Comparison of ENCODE assay signal across 1 cellular context in genomic region chr6:30707281-30707850, GRCh38.
A peak's percentile ranks its signal among the peaks of the same experiment; 100 is the strongest.
TF ChIP-seq lines count a peak whose summit lies in the region.

No MANE protein-coding gene starts in this region.

TF ChIP-seq in HepG2, 621 proteins besides CTCF, POLR2A, EP300 and RAD21:
- TF ChIP-seq ZBTB7A (CRISPR knock-in tag; IDR thresholded peaks at IDR 0.05) = no peak
- TF ChIP-seq YEATS4 (CRISPR knock-in tag; IDR thresholded peaks at IDR 0.05; ENCODE audit: borderline replicate concordance) = no peak
- TF ChIP-seq RBFOX2 (IDR thresholded peaks at IDR 0.05; ENCODE audit: low read depth, low read length) = 0 out of 2 replicates have a peak, but pooled peaks have one; percentile 21
- no peak for TF ChIP-seq ZFP82 (CRISPR knock-in tag; IDR thresholded peaks at IDR 0.05; ENCODE audit: borderline replicate concordance)
- no peak for TF ChIP-seq MXD4 (CRISPR knock-in tag; IDR thresholded peaks at IDR 0.05)
- no peak for TF ChIP-seq ZZZ3 (CRISPR knock-in tag; IDR thresholded peaks at IDR 0.05; ENCODE audit: borderline replicate concordance)
- TF ChIP-seq ZNF513 (CRISPR knock-in tag; conservative IDR thresholded peaks at IDR 0.05) = no peak
- TF ChIP-seq ZNF572 (CRISPR knock-in tag; IDR thresholded peaks at IDR 0.05) = no peak
- TF ChIP-seq ZBTB33 (CRISPR knock-in tag; IDR thresholded peaks at IDR 0.05) = no peak
- no peak for TF ChIP-seq FLYWCH1 (CRISPR knock-in tag; IDR thresholded peaks at IDR 0.05)
- no peak for TF ChIP-seq USF2 (IDR thresholded peaks at IDR 0.05; ENCODE audit: low read depth, low read length)
- TF ChIP-seq USF2 (CRISPR knock-in tag; IDR thresholded peaks at IDR 0.05; ENCODE audit: borderline replicate concordance) = no peak
- TF ChIP-seq TFAP4 (IDR thresholded peaks at IDR 0.05; ENCODE audit: borderline replicate concordance, low read depth) = peak; percentile 36; the same call in 1 of the 2 replicates
TF ChIP-seq in HepG2: peak in this region for 2.
